Comparison of ENCODE assay signal across 3 cellular contexts in genomic region chr2:231343006-231343405, GRCh38. TPM values are rescaled to one million over a fixed set of nuclear protein-coding genes. Genes with fewer than 3 reads are reported as not detected.
"Had no signal": no experiment of that assay in that cellular context is flagged by ENCODE, and none has a peak within 500 bp of the region (broad histone marks: within the 10 kb centered on the region; RNA-seq: fewer than 3 reads in every experiment).

No MANE protein-coding gene starts in this region.

RNA-seq across cellular contexts. Expression of gene B3GNT7, which starts 52.5 kb away (rescaled TPM):
- total RNA-seq: activated CD4-positive, alpha-beta memory T cell treated with anti-CD3 and anti-CD28 coated beads for 36 hours; activated T-helper 1 cell treated with anti-CD3 and anti-CD28 coated beads, Interleukin-12 subunit alpha, Interleukin-12 subunit beta, Interleukin-2, Interleukin-4 antibody, amounts not matched to agents 30 ng/mL and 10 ng/mL and 1 ng/mL, durations not matched to agents 14 hours and 24 hours and 36 hours; MCF 10A had no signal
